8 cellular contexts compared by ENCODE assay signal in genomic region chr11:104609297-104609696, GRCh38.
DNase-seq lines count a peak whose midpoint lies in the region; ATAC-seq, FAIRE-seq and TF ChIP-seq lines count a peak whose summit lies in the region.

No MANE protein-coding gene starts in this region.

- POLR2A ChIA-PET in endothelial cell of umbilical vein (lab: Charles Lee): no interaction called here

- H3K27me3 ChIP-seq in ACC112 (ENCODE audit: insufficient read depth, low read length) (no peaks in the 10 kb centered on the region), endothelial cell of umbilical vein (ENCODE audit: control insufficient read depth in 2 of 2, insufficient read depth in 2 of 2, low read length in 2 of 2) (no peaks in the 10 kb centered on the region), testis (no peaks in the 10 kb centered on the region)

- no peak overlapping the region for H3K9ac ChIP-seq in endothelial cell of umbilical vein (replicated peaks; ENCODE audit: extremely low read depth, insufficient read depth, low read length)

- intact Hi-C loops in endothelial cell of umbilical vein (cut with micrococcal nuclease): loop anchor here (1.0 to 5.0 kb wide), 6 partner anchors 163 to 1253 kb away; no protein-coding TSS in a partner anchor
- intact Hi-C loops in testis (cut with DNase I; ENCODE audit: low total_unique reads): no loop called here

- BruUV-seq in endothelial cell of umbilical vein (replicated peaks; lab: Mats Ljungman, UMichigan): no TSS peak

- H3K79me2 ChIP-seq in ACC112 (ENCODE audit: control insufficient read depth, insufficient read depth, low read length, unreplicated experiment) (no peaks in the 10 kb centered on the region), endothelial cell of umbilical vein (ENCODE audit: control insufficient read depth, insufficient read depth, low read length) (no peaks in the 10 kb centered on the region)

- H4K20me1 ChIP-seq in endothelial cell of umbilical vein (replicated peaks; ENCODE audit: control insufficient read depth, extremely low read depth, insufficient read depth, low read length): no peaks in the 10 kb centered on the region

- H2AFZ ChIP-seq in ACC112 (ENCODE audit: low read length, unreplicated experiment): peak overlapping the region; percentile 34
- peak overlapping the region; percentile 0 for H2AFZ ChIP-seq in endothelial cell of umbilical vein (ENCODE audit: low read depth, low read length)

- ATAC-seq in GM18498 (IDR thresholded peaks at IDR 0.05; ENCODE audit: unreplicated experiment) (peak; percentile 96), HG02852 (IDR thresholded peaks at IDR 0.05; ENCODE audit: unreplicated experiment) (peak; percentile 88)

- no peak for TF ChIP-seq POLR2A in endothelial cell of umbilical vein (IDR thresholded peaks at IDR 0.05; ENCODE audit: low read depth, low read length)
- no peak for TF ChIP-seq POLR2A in testis (IDR thresholded peaks at IDR 0.05)

- WGBS in testis, 2 donors: 31 to 61% methylated on average over 1 of the region's 1 CpG

- dilution Hi-C loops in endothelial cell of umbilical vein (cut with MboI; ENCODE audit: extremely low pct_ligation_motif_present, low sequenced_read_pairs): no loop called here

- peak; percentile 21 for FAIRE-seq in endothelial cell of umbilical vein (lab: Jason Lieb, UNC)

- peak; percentile 69 to 74 for TF ChIP-seq CTCF in endothelial cell of umbilical vein (IDR thresholded peaks at IDR 0.05; ENCODE audit: extremely low read depth in 1 of 2, insufficient read depth in 1 of 2, low read depth in 1 of 2, low read length in 2 of 2)
- peak in 2 of 3 experiments; percentile 15 to 33 for TF ChIP-seq CTCF in testis (IDR thresholded peaks at IDR 0.05)

- H3K9me3 ChIP-seq in endothelial cell of umbilical vein (replicated peaks; ENCODE audit: control insufficient read depth, insufficient read depth, low read length) (no peaks in the 10 kb centered on the region), testis (no peaks in the 10 kb centered on the region)

- CTCF ChIA-PET in endothelial cell of umbilical vein (lab: Charles Lee): interaction anchor here (0.5 to 2.2 kb wide), 20 partner anchors 10 to 1254 kb away, joined by 3 to 68 read pairs (median 4); no protein-coding TSS in a partner anchor

- no peak overlapping the region for H3K4me2 ChIP-seq in endothelial cell of umbilical vein (ENCODE audit: insufficient read depth, low read length)

- DNase-seq in NCI-H146 treated with DMSO at 0.1 percent for 48 hours (lab: John Stamatoyannopoulos, UW; ENCODE audit: unreplicated experiment) (peak; percentile 29), endothelial cell of umbilical vein (ENCODE audit: low read depth, low spot score) (peak; percentile 80), mucosa of gallbladder (ENCODE audit: low spot score) (peak; percentile 24), testis (peak; percentile 33)
- peak; percentile 4 to 28 for DNase-seq in activated CD4-positive, alpha-beta T cell treated with anti-CD3 and anti-CD28 coated beads, Interleukin-2, amount 50 U/mL, for 24 hours (ENCODE audit: low read depth in 1 of 2, low spot score in 1 of 2)

- no peaks in the 10 kb centered on the region for H3K4me1 ChIP-seq in ACC112 (ENCODE audit: control insufficient read depth, insufficient read depth, low read length, unreplicated experiment)
- peaks cover 8% of the 10 kb centered on the region for H3K4me1 ChIP-seq in endothelial cell of umbilical vein (ENCODE audit: control insufficient read depth, extremely low read depth, insufficient read depth, low read length)
- no peaks in the 10 kb centered on the region for H3K4me1 ChIP-seq in testis

- H3K27ac ChIP-seq in ACC112 (ENCODE audit: low read depth, low read length): no peak overlapping the region
- no peak overlapping the region for H3K27ac ChIP-seq in endothelial cell of umbilical vein (ENCODE audit: insufficient read depth, low read depth, low read length)
- no peak overlapping the region for H3K27ac ChIP-seq in testis

- H3K4me3 ChIP-seq in ACC112 (ENCODE audit: low read depth, low read length) (no peak overlapping the region), endothelial cell of umbilical vein (replicated peaks in 1 of 3; ENCODE audit: insufficient read depth in 1 of 3, low read depth in 1 of 3, low read length in 3 of 3) (no peak overlapping the region), testis (no peak overlapping the region)

- no peaks in the 10 kb centered on the region for H3K9me1 ChIP-seq in endothelial cell of umbilical vein (replicated peaks; ENCODE audit: control insufficient read depth, extremely low read depth, insufficient read depth, low read length)

- no peaks in the 10 kb centered on the region for H3K36me3 ChIP-seq in ACC112 (ENCODE audit: insufficient read depth, low read length)
- H3K36me3 ChIP-seq in endothelial cell of umbilical vein (ENCODE audit: control insufficient read depth in 2 of 2, extremely low read depth in 1 of 2, insufficient read depth in 2 of 2, low read length in 2 of 2): no peaks in the 10 kb centered on the region
- no peaks in the 10 kb centered on the region for H3K36me3 ChIP-seq in testis (ENCODE audit: low read depth, missing control alignments)

TF ChIP-seq in endothelial cell of umbilical vein, 7 proteins besides CTCF, POLR2A, EP300 and RAD21:
- TF ChIP-seq JUN (IDR thresholded peaks at IDR 0.05; ENCODE audit: borderline replicate concordance, insufficient read depth, insufficient read length, low read depth) (no peak), FOS (IDR thresholded peaks at IDR 0.05; ENCODE audit: borderline replicate concordance, insufficient read depth, low read length) (no peak), POLR2AphosphoS5 (IDR thresholded peaks at IDR 0.05; ENCODE audit: insufficient read depth, low read depth, low read length) (no peak), EZH2 (IDR thresholded peaks at IDR 0.05; ENCODE audit: borderline replicate concordance, low read depth, low read length, severe bottlenecking) (no peak), MYC (IDR thresholded peaks at IDR 0.05; ENCODE audit: low read depth, low read length) (no peak), GATA2 (IDR thresholded peaks at IDR 0.05; ENCODE audit: insufficient read depth, insufficient read length, low read depth, low read length) (no peak), MAX (IDR thresholded peaks at IDR 0.05; ENCODE audit: insufficient read depth, insufficient read length) (no peak)
TF ChIP-seq in endothelial cell of umbilical vein: peak in this region for 0.

Comparison
In these comparisons a context has a peak if more than half of its experiments do, and no peak if none do; other contexts are left out.
1. DNase-seq: peak in every context shown above with its lines; median percentile 80 in endothelial cell of umbilical vein; 33 in testis; 29 in NCI-H146 treated with DMSO at 0.1 percent for 48 hours; 24 in mucosa of gallbladder; 16 in activated CD4-positive, alpha-beta T cell treated with anti-CD3 and anti-CD28 coated beads, Interleukin-2, amount 50 U/mL, for 24 hours.